Comparison of ENCODE assay signal across 1 cellular context in the genomic region with DNA sequence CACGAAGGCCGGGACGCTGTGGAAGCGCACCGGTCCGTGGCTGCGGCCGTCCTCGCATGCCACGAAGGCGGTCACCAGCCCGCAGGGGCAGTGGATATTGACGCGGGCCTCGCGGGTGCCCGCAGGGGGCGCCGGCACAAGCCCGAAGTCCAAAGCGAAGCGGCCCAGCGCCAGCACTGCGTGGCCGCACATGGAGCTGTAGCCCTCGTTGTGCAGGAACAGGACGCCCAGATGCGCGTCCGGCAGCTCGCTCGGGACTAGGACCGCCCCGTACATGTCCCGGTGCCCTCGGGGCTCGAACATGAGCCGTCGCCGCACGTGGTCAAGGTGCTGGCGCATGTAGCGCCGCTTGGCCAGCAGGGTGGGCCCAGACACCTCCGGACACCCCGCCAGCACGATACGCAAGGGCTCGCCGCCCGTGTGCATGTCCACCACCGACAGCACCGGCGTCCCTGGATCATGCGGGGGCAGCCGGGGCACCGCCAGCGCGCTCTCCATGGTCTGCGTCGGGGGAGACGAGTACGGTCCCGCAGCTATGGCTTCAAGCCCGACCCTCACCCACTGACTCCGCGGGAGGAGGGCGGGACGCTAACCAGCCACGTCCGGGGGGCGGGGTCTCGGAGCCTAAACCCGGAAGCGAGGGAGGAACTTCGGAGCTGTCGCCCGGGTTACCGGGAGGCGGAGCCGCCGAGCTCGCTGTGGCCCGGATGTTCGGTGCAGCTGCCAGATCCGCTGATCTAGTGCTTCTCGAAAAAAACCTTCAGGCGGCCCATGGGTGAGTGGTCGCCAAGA.
A peak's percentile ranks its signal among the peaks of the same experiment; 100 is the strongest.
TF ChIP-seq lines count a peak whose summit lies in the region.

A gene with protein sequence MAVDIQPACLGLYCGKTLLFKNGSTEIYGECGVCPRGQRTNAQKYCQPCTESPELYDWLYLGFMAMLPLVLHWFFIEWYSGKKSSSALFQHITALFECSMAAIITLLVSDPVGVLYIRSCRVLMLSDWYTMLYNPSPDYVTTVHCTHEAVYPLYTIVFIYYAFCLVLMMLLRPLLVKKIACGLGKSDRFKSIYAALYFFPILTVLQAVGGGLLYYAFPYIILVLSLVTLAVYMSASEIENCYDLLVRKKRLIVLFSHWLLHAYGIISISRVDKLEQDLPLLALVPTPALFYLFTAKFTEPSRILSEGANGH (plus strand): TSS at position 699 of the 792 bp plus-strand sequence. CDS start 73 bp downstream, at position 772.
A gene (minus strand): TSS at position 590 of the 792 bp plus-strand sequence. CDS start 92 bp downstream, at position 498.

TF ChIP-seq in SK-N-SH, 30 proteins besides CTCF, POLR2A, EP300 and RAD21 (continued from another document):
- TF ChIP-seq, protein P1, sequence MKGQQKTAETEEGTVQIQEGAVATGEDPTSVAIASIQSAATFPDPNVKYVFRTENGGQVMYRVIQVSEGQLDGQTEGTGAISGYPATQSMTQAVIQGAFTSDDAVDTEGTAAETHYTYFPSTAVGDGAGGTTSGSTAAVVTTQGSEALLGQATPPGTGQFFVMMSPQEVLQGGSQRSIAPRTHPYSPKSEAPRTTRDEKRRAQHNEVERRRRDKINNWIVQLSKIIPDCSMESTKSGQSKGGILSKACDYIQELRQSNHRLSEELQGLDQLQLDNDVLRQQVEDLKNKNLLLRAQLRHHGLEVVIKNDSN (IDR thresholded peaks at IDR 0.05; ENCODE audit: borderline replicate concordance, low read depth): peak; percentile 65; the same call in 1 of the 2 replicates
- TF ChIP-seq TEAD4 (IDR thresholded peaks at IDR 0.05; ENCODE audit: borderline replicate concordance, insufficient read depth): no peak
- TF ChIP-seq, protein P2, sequence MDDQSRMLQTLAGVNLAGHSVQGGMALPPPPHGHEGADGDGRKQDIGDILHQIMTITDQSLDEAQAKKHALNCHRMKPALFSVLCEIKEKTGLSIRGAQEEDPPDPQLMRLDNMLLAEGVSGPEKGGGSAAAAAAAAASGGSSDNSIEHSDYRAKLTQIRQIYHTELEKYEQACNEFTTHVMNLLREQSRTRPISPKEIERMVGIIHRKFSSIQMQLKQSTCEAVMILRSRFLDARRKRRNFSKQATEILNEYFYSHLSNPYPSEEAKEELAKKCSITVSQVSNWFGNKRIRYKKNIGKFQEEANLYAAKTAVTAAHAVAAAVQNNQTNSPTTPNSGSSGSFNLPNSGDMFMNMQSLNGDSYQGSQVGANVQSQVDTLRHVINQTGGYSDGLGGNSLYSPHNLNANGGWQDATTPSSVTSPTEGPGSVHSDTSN (IDR thresholded peaks at IDR 0.05): peak; percentile 3; the same call in 1 of the 2 replicates
